ENCODE assay signal across 33 cellular contexts in genomic region chr3:52724511-52724910, GRCh38.
"Had no signal": no experiment of that assay in that cellular context is flagged by ENCODE, and none has a peak within 500 bp of the region (broad histone marks: within the 10 kb centered on the region; RNA-seq: fewer than 3 reads in every experiment).

No MANE protein-coding gene starts in this region.

- H3K9me3 ChIP-seq: body of pancreas had no signal

- ATAC-seq: activated CD8-positive, alpha-beta memory T cell treated with anti-CD3 and anti-CD28 coated beads, Interleukin-2, amount 10 ng/mL, durations not matched to agents 7 days and 5 days; body of pancreas; Panc1; Right ventricle myocardium inferior; T-cell had no signal

- H3K4me3 ChIP-seq: ascending aorta, body of pancreas, SK-N-MC had no signal

- H3K27me3 ChIP-seq: ascending aorta, body of pancreas had no signal

- H3K4me1 ChIP-seq: ascending aorta, body of pancreas had no signal

- DNase-seq: activated B cell treated with CpG ODN at 0.5 μM for 24 hours; activated CD4-positive, alpha-beta T cell treated with anti-CD3 and anti-CD28 coated beads for 1 hour; activated CD4-positive, alpha-beta T cell treated with anti-CD3 and anti-CD28 coated beads, Interleukin-2, amount 10 ng/mL, durations not matched to agents 24 days and 14 days; activated CD4-positive, alpha-beta T cell treated with anti-CD3 and anti-CD28 coated beads, Interleukin-2, amount 50 U/mL, for 48 hours; activated CD8-positive, alpha-beta memory T cell treated with anti-CD3 and anti-CD28 coated beads, Interleukin-2, amount 10 ng/mL, durations not matched to agents 7 days and 5 days; activated effector memory CD4-positive, alpha-beta T cell treated with Interleukin-2 at 50 U/mL for 16 hours; activated naive CD4-positive, alpha-beta T cell; activated T-cell treated with anti-CD3 and anti-CD28 coated beads, Interleukin-2, amount 50 U/mL, for 24 hours; amniotic stem cell; body of pancreas; central memory CD4-positive, alpha-beta T cell; Karpas-422; MM.1S; NCI-H1048; NCI-H146; NCI-H187 treated with DMSO at 0.1 percent for 48 hours; NCI-H2081 treated with DMSO at 0.1 percent for 48 hours; NCI-H2171; NCI-H2227 treated with DMSO at 0.1 percent for 48 hours; NCI-H446 treated with DMSO at 0.1 percent for 48 hours; NCI-H526 treated with DMSO at 0.1 percent for 48 hours; NCI-H82; NK-92 treated with Interleukin-12 subunit alpha and Interleukin-12 subunit beta, amount 100 ng/mL, for 24 hours; OCI-M1; RPMI8226; T-cell; T-helper 2 cell; T1000 had no signal

- FAIRE-seq: bronchial epithelial cell had no signal

- H3K27ac ChIP-seq: ascending aorta, body of pancreas, SK-N-MC had no signal
